Comparison of ENCODE assay signal across 31 cellular contexts in the genomic region with DNA sequence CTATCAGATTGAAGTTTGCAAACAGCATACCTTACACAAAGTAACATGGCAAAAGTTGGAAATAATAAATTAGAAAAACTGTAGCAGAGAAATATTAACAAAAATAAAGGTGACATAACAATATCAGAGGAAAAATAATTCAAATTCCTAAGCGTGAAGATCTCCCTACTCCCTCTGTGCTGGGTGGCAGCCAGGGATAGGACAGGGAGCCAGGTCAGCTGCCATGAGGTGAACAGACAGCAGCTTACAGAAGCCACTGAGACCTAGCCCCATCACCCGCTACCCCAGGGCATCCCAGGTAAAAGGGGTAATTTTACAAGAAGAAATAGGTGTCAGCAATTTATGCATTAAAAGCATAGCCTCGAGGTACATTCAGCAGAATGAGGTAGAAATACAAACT.
"Had no signal": no experiment of that assay in that cellular context is flagged by ENCODE, and none has a peak within 500 bp of the region (broad histone marks: within the 10 kb centered on the region; RNA-seq: fewer than 3 reads in every experiment).

No MANE protein-coding gene starts in this region.

- H3K4me3 ChIP-seq: colonic mucosa, gastroesophageal sphincter, heart left ventricle, lung, mucosa of descending colon, pancreas, smooth muscle cell, suprapubic skin, transverse colon, upper lobe of right lung, vagina had no signal

- H3K4me1 ChIP-seq: colonic mucosa, gastroesophageal sphincter, heart left ventricle, suprapubic skin, transverse colon, upper lobe of right lung, vagina had no signal

- H3K27ac ChIP-seq: colonic mucosa, epithelial cell of prostate, gastroesophageal sphincter, heart left ventricle, neutrophil, pancreas, suprapubic skin, transverse colon, upper lobe of right lung, vagina had no signal

- DNase-seq: colonic mucosa; effector CD8-positive, alpha-beta T cell; endodermal cell; foreskin fibroblast; heart left ventricle; hippocampal formation; islet precursor cell; kidney glomerular epithelial cell; left colon; mucosa of descending colon; naive B cell; pancreas; retina; stimulated activated CD4-positive, alpha-beta T cell treated with anti-CD3 and anti-CD28 coated beads, Interleukin-12 subunit alpha, Interleukin-12 subunit beta, amount 100 ng/mL, for 4 hours; stimulated activated CD4-positive, alpha-beta T cell treated with anti-CD3 and anti-CD28 coated beads, Interleukin-1b, Interleukin-23, amount 100 ng/mL, for 48 hours; stimulated activated CD4-positive, alpha-beta T cell treated with anti-CD3 and anti-CD28 coated beads, Interleukin-4, amount 100 ng/mL, for 1 hour; stimulated activated CD8-positive, alpha-beta memory T cell treated with anti-CD3 and anti-CD28 coated beads, Interleukin-4, amount 100 ng/mL, for 48 hours; stimulated activated naive CD4-positive, alpha-beta T cell; stimulated activated naive CD8-positive, alpha-beta T cell treated with anti-CD3 and anti-CD28 coated beads, Interleukin-15, amount 100 ng/mL, for 72 hours; transverse colon; upper lobe of right lung had no signal

- H3K27me3 ChIP-seq: colonic mucosa, gastroesophageal sphincter, heart left ventricle, neutrophil, pancreas, suprapubic skin, upper lobe of right lung, vagina had no signal

- H3K9me3 ChIP-seq: colonic mucosa, gastroesophageal sphincter, heart left ventricle, mucosa of descending colon, neutrophil, pancreas, suprapubic skin, transverse colon, upper lobe of right lung, vagina had no signal

- ATAC-seq: esophagus mucosa; gastroesophageal sphincter; heart left ventricle; left colon; mucosa of descending colon; natural killer cell treated with Interleukin-12 subunit alpha and Interleukin-12 subunit beta and Interleukin-15 and Interleukin-18, amount 100 ng/mL, for 72 hours; pancreas; sciatic nerve; stimulated activated naive CD8-positive, alpha-beta T cell treated with anti-CD3 and anti-CD28 coated beads, Interleukin-15, amount 100 ng/mL, for 72 hours; upper lobe of right lung had no signal

- H3K36me3 ChIP-seq: colonic mucosa, gastroesophageal sphincter, heart left ventricle, neutrophil, pancreas, suprapubic skin, transverse colon, upper lobe of right lung, vagina had no signal
